Comparison of ENCODE assay signal across 15 cellular contexts in the genomic region with DNA sequence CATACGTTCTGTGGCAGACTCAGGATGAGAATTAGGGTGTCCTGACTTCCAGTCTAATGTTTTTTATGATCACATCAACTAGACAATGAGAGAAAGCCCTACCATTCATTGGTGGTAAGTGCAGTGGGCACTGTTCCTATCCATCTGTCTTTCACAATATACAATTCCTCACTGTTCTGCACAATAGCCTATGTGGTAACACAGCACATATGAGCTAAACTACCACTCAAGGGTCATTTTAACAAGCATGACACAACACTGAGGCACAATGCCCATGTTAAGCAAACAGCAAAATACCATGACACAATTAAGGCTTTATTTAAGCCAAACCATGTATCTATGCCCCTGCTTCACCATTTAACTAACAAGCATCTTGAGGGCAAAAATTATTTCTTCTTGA. TPM values are rescaled to one million over a fixed set of nuclear protein-coding genes. Genes with fewer than 3 reads are reported as not detected.
DNase-seq lines count a peak whose midpoint lies in the region; ATAC-seq, FAIRE-seq and TF ChIP-seq lines count a peak whose summit lies in the region.
"Had no signal": no experiment of that assay in that cellular context is flagged by ENCODE, and none has a peak within 500 bp of the region (broad histone marks: within the 10 kb centered on the region; RNA-seq: fewer than 3 reads in every experiment).

No MANE protein-coding gene starts in this region.

- no peaks in the 10 kb centered on the region for H3K27me3 Mint-ChIP-seq in memory B cell
- H3K27me3 Mint-ChIP-seq in activated T-cell treated with anti-CD3 and anti-CD28 coated beads, Interleukin-2, amount 50 U/mL, for 4 hours (ENCODE audit: low read depth): no peaks in the 10 kb centered on the region
- H3K27me3 Mint-ChIP-seq: dendritic cell treated with granulocyte-macrophage colony-stimulating factor and Interleukin-4, amounts not matched to agents 40 ng/mL and 50 ng/mL, for 4 days had no signal

- H3K4me3 Mint-ChIP-seq in memory B cell: no peak overlapping the region
- H3K4me3 Mint-ChIP-seq in activated T-cell treated with anti-CD3 and anti-CD28 coated beads, Interleukin-2, amount 50 U/mL, for 4 hours: no peak overlapping the region
- H3K4me3 Mint-ChIP-seq: dendritic cell treated with granulocyte-macrophage colony-stimulating factor and Interleukin-4, amounts not matched to agents 40 ng/mL and 50 ng/mL, for 4 days had no signal

- no peaks in the 10 kb centered on the region for H3K9me3 Mint-ChIP-seq in memory B cell
- H3K9me3 Mint-ChIP-seq in activated T-cell treated with anti-CD3 and anti-CD28 coated beads, Interleukin-2, amount 50 U/mL, for 4 hours: no peaks in the 10 kb centered on the region
- H3K9me3 Mint-ChIP-seq: dendritic cell treated with granulocyte-macrophage colony-stimulating factor and Interleukin-4, amounts not matched to agents 40 ng/mL and 50 ng/mL, for 4 days; immature natural killer cell had no signal

- FAIRE-seq in D721Med (lab: Jason Lieb, UNC): no peak

- DNase-seq in AG20443 (ENCODE audit: low spot score) (peak; percentile 15), NB4 (ENCODE audit: low read depth) (peak; percentile 67), epithelial cell of esophagus (ENCODE audit: low read depth) (peak; percentile 66), memory B cell (ENCODE audit: low spot score in 2 of 2) (no peak), NCI-H1092 treated with DMSO at 0.1 percent for 48 hours (lab: John Stamatoyannopoulos, UW) (no peak), ecto neural progenitor cell (ENCODE audit: low spot score) (no peak), D721Med (ENCODE audit: insufficient read length, low spot score) (no peak)
- no peak for DNase-seq in activated T-cell treated with anti-CD3 and anti-CD28 coated beads, Interleukin-2, amount 50 U/mL, for 4 hours
- DNase-seq: activated T-cell treated with anti-CD3 and anti-CD28 coated beads, Interleukin-2, amount 50 U/mL, for 48 hours; immature natural killer cell; KG1; T-helper 9 cell had no signal

- no peak for TF ChIP-seq CTCF in NB4 (IDR thresholded peaks at IDR 0.05; ENCODE audit: low read depth, low read length)
- no peak for TF ChIP-seq CTCF in epithelial cell of esophagus (IDR thresholded peaks at IDR 0.05; ENCODE audit: insufficient read depth, low read depth, low read length, missing control alignments)
- no peak for TF ChIP-seq CTCF in D721Med (IDR thresholded peaks at IDR 0.05; ENCODE audit: insufficient read depth, missing control alignments)

- H3K4me1 Mint-ChIP-seq in memory B cell: peaks cover 44% of the 10 kb centered on the region
- peaks cover 52% of the 10 kb centered on the region for H3K4me1 Mint-ChIP-seq in activated T-cell treated with anti-CD3 and anti-CD28 coated beads, Interleukin-2, amount 50 U/mL, for 4 hours (ENCODE audit: low read depth)

- no peak for ATAC-seq in memory B cell (ENCODE audit: low read depth)
- no peak for ATAC-seq in activated T-cell treated with anti-CD3 and anti-CD28 coated beads, Interleukin-2, amount 50 U/mL, for 4 hours

- no peak for TF ChIP-seq POLR2A in NB4 (IDR thresholded peaks at IDR 0.05; ENCODE audit: extremely low read depth, insufficient read length)

- H3K36me3 Mint-ChIP-seq in memory B cell: peaks cover 6% of the 10 kb centered on the region
- peaks cover 11% of the 10 kb centered on the region for H3K36me3 Mint-ChIP-seq in activated T-cell treated with anti-CD3 and anti-CD28 coated beads, Interleukin-2, amount 50 U/mL, for 4 hours (ENCODE audit: insufficient read depth)
- H3K36me3 Mint-ChIP-seq: immature natural killer cell had no signal

- H3K27ac Mint-ChIP-seq in memory B cell: peak overlapping the region; percentile 41
- H3K27ac Mint-ChIP-seq: dendritic cell treated with granulocyte-macrophage colony-stimulating factor and Interleukin-4, amounts not matched to agents 40 ng/mL and 50 ng/mL, for 4 days had no signal

- no peak overlapping the region for H3K4me3 ChIP-seq in NB4 (ENCODE audit: low read depth, low read length)
- H3K4me3 ChIP-seq in epithelial cell of esophagus (ENCODE audit: low read length): no peak overlapping the region
- H3K4me3 ChIP-seq: BLaER1 treated with 17β-estradiol and CSF1 and Interleukin-3, amounts not matched to agents 10 nM and 100 nM; prostate gland had no signal

RNA-seq across cellular contexts. Expression of gene SIK3, which starts 52.3 kb away (rescaled TPM):
- 10 to 100 TPM; 28.7 to 48.8 (median 36.5) TPM for total RNA-seq in activated T-cell treated with anti-CD3 and anti-CD28 coated beads, Interleukin-2, amount 50 U/mL, for 4 hours

Comparison
In these comparisons a context has a peak if more than half of its experiments do, and no peak if none do; other contexts are left out.
1. DNase-seq: peak in AG20443 (single experiment), NB4 (single experiment) and epithelial cell of esophagus (single experiment); none in memory B cell (0 of 2), NCI-H1092 treated with DMSO at 0.1 percent for 48 hours (single experiment), ecto neural progenitor cell (single experiment), D721Med (single experiment) and activated T-cell treated with anti-CD3 and anti-CD28 coated beads, Interleukin-2, amount 50 U/mL, for 4 hours (single experiment).